ENCODE assay signal across 1 cellular context in the genomic region with DNA sequence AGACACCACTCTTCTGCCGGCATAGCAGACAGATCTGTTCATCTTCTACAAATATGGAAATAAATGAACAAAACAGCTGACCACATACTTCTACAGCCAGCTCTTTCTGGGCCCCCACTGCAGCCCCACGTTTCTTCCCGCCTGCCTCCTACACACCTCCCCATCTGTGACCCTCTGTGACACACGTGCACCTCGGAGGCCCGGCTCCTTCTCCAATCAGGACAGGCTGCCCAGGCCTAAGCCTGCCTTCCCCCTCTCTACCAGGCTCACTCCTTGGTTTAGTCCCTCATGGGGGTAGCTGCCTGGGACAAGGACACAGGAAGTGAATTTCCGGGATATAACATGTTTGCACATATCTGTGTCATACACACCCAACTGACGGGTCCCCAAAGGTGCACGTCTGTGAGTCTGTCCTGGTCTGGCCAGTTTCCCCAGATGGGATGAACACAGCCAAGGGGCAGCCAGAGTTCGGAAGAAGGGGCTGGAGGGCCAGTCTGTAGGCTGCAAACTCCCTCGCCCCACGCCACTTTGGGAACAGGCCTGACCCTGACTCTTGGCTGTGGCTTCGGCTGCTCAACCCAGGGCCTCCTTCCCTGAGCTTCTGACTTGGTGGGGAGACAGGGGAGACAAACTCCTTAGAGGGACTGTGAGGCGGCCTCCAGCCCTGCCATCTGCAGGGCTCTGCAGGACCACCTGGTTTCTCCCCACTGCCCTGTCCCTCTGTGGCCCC.
TF ChIP-seq lines count a peak whose summit lies in the region.

No MANE protein-coding gene starts in this region.

TF ChIP-seq in SK-N-SH treated with all-trans-retinoic acid at 6 μM for 48 hours, 23 proteins besides CTCF, POLR2A, EP300 and RAD21 (continued from another document):
- TF ChIP-seq, protein P1, sequence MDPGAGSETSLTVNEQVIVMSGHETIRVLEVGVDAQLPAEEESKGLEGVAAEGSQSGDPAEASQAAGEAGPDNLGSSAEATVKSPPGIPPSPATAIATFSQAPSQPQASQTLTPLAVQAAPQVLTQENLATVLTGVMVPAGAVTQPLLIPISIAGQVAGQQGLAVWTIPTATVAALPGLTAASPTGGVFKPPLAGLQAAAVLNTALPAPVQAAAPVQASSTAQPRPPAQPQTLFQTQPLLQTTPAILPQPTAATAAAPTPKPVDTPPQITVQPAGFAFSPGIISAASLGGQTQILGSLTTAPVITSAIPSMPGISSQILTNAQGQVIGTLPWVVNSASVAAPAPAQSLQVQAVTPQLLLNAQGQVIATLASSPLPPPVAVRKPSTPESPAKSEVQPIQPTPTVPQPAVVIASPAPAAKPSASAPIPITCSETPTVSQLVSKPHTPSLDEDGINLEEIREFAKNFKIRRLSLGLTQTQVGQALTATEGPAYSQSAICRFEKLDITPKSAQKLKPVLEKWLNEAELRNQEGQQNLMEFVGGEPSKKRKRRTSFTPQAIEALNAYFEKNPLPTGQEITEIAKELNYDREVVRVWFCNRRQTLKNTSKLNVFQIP (CRISPR knock-in tag; IDR thresholded peaks at IDR 0.05; ENCODE audit: borderline replicate concordance, low read depth): no peak
- TF ChIP-seq GLIS3 (CRISPR knock-in tag; IDR thresholded peaks at IDR 0.05) (no peak), ARNTL (CRISPR knock-in tag; IDR thresholded peaks at IDR 0.05; ENCODE audit: borderline replicate concordance, low read depth) (no peak), ZNF8 (CRISPR knock-in tag; IDR thresholded peaks at IDR 0.05) (no peak), TCF4 (CRISPR knock-in tag; IDR thresholded peaks at IDR 0.05; ENCODE audit: borderline replicate concordance) (no peak)
